ENCODE assay signal across 10 cellular contexts in genomic region chr2:197208029-197208428, GRCh38.
DNase-seq lines count a peak whose midpoint lies in the region; ATAC-seq, FAIRE-seq and TF ChIP-seq lines count a peak whose summit lies in the region.
"Had no signal": no experiment of that assay in that cellular context is flagged by ENCODE, and none has a peak within 500 bp of the region (broad histone marks: within the 10 kb centered on the region; RNA-seq: fewer than 3 reads in every experiment).

No MANE protein-coding gene starts in this region.

- ATAC-seq in CD4-positive, alpha-beta T cell (ENCODE audit: poor library complexity) = no peak
- no peak for ATAC-seq in naive thymus-derived CD4-positive, alpha-beta T cell
- no peak for ATAC-seq in psoas muscle
- ATAC-seq in HG02642 (IDR thresholded peaks at IDR 0.05; ENCODE audit: poor library complexity, unreplicated experiment) = no peak
- ATAC-seq in HG02973 (IDR thresholded peaks at IDR 0.05; ENCODE audit: unreplicated experiment) = no peak

- H3K27me3 ChIP-seq in CD4-positive, alpha-beta T cell (ENCODE audit: control insufficient read depth, insufficient read depth, low read length) = no peaks in the 10 kb centered on the region
- H3K27me3 ChIP-seq in naive thymus-derived CD4-positive, alpha-beta T cell (ENCODE audit: control insufficient read depth in 2 of 2, insufficient read depth in 2 of 2, low read length in 2 of 2) = no peaks in the 10 kb centered on the region
- no peaks in the 10 kb centered on the region for H3K27me3 ChIP-seq in psoas muscle (ENCODE audit: insufficient read depth in 3 of 3, low read length in 2 of 3)

- H3K27ac Mint-ChIP-seq in CD4-positive, alpha-beta T cell = peak overlapping the region; percentile 98
- peak overlapping the region; percentile 97 for H3K27ac Mint-ChIP-seq in activated naive CD4-positive, alpha-beta T cell treated with anti-CD3 and anti-CD28 coated beads, Interleukin-2, amount 50 U/mL, for 24 hours
- H3K27ac Mint-ChIP-seq in naive thymus-derived CD4-positive, alpha-beta T cell = peak overlapping the region; percentile 93 to 100 (median 98)

- no peak for DNase-seq in CD4-positive, alpha-beta T cell
- no peak for DNase-seq in GM12891 (ENCODE audit: insufficient read length, low spot score)
- peak in 1 of 9 donors; percentile 33 for DNase-seq in naive thymus-derived CD4-positive, alpha-beta T cell
- DNase-seq in psoas muscle = no peak
- DNase-seq in NCI-H1436 treated with DMSO at 0.1 percent for 48 hours (lab: John Stamatoyannopoulos, UW) = no peak
- DNase-seq: midbrain, NCI-H510A had no signal

- peak overlapping the region; percentile 20 for H3K4me3 ChIP-seq in naive thymus-derived CD4-positive, alpha-beta T cell (ENCODE audit: low read length)
- no peak overlapping the region for H3K4me3 ChIP-seq in psoas muscle

- peak; percentile 13 for FAIRE-seq in GM12891 (lab: Jason Lieb, UNC)

- H3K36me3 Mint-ChIP-seq in CD4-positive, alpha-beta T cell (ENCODE audit: low read depth) = peaks cover 36% of the 10 kb centered on the region
- peaks cover 6% of the 10 kb centered on the region for H3K36me3 Mint-ChIP-seq in activated naive CD4-positive, alpha-beta T cell treated with anti-CD3 and anti-CD28 coated beads, Interleukin-2, amount 50 U/mL, for 24 hours
- H3K36me3 Mint-ChIP-seq in naive thymus-derived CD4-positive, alpha-beta T cell = peaks cover 6 to 40% (median 15%) of the 10 kb centered on the region in 5 donors

- TF ChIP-seq POLR2A in GM12891 (IDR thresholded peaks at IDR 0.05; ENCODE audit: low read depth, low read length) = no peak

- H3K4me1 ChIP-seq in naive thymus-derived CD4-positive, alpha-beta T cell (ENCODE audit: control insufficient read depth in 2 of 2, insufficient read depth in 2 of 2, low read length in 2 of 2) = peaks cover 84 to 92% of the 10 kb centered on the region in 2 donors
- H3K4me1 ChIP-seq in psoas muscle = peaks cover 4% of the 10 kb centered on the region

- H3K9me3 Mint-ChIP-seq in CD4-positive, alpha-beta T cell = no peaks in the 10 kb centered on the region
- no peaks in the 10 kb centered on the region for H3K9me3 Mint-ChIP-seq in activated naive CD4-positive, alpha-beta T cell treated with anti-CD3 and anti-CD28 coated beads, Interleukin-2, amount 50 U/mL, for 24 hours
- H3K9me3 Mint-ChIP-seq in naive thymus-derived CD4-positive, alpha-beta T cell = peaks cover 0 to 3% (median 0%) of the 10 kb centered on the region in 11 donors

- peaks cover 0 to 11% (median 0%) of the 10 kb centered on the region in 3 experiments for H3K36me3 ChIP-seq in naive thymus-derived CD4-positive, alpha-beta T cell (ENCODE audit: control insufficient read depth in 2 of 3, insufficient read depth in 3 of 3, low read length in 3 of 3)
- no peaks in the 10 kb centered on the region for H3K36me3 ChIP-seq in psoas muscle (ENCODE audit: insufficient read depth in 1 of 2, low read depth in 1 of 2)

- WGBS in psoas muscle, 3 donors = 79 to 80% (median 79%) methylated on average over 5 of the region's 5 CpGs

- TF ChIP-seq CTCF in CD4-positive, alpha-beta T cell (IDR thresholded peaks at IDR 0.05) = no peak
- no peak for TF ChIP-seq CTCF in psoas muscle (IDR thresholded peaks at IDR 0.05)

- H3K27me3 Mint-ChIP-seq in CD4-positive, alpha-beta T cell = no peaks in the 10 kb centered on the region
- no peaks in the 10 kb centered on the region for H3K27me3 Mint-ChIP-seq in activated naive CD4-positive, alpha-beta T cell treated with anti-CD3 and anti-CD28 coated beads, Interleukin-2, amount 50 U/mL, for 24 hours
- no peaks in the 10 kb centered on the region for H3K27me3 Mint-ChIP-seq in naive thymus-derived CD4-positive, alpha-beta T cell

- H3K4me1 Mint-ChIP-seq in CD4-positive, alpha-beta T cell (ENCODE audit: low read depth) = peaks cover 95% of the 10 kb centered on the region
- H3K4me1 Mint-ChIP-seq in activated naive CD4-positive, alpha-beta T cell treated with anti-CD3 and anti-CD28 coated beads, Interleukin-2, amount 50 U/mL, for 24 hours = peaks cover 98% of the 10 kb centered on the region
- H3K4me1 Mint-ChIP-seq in naive thymus-derived CD4-positive, alpha-beta T cell = peaks cover 75 to 99% (median 94%) of the 10 kb centered on the region in 7 donors

- H3K9me3 ChIP-seq in CD4-positive, alpha-beta T cell (ENCODE audit: control insufficient read depth, low read length) = no peaks in the 10 kb centered on the region
- no peaks in the 10 kb centered on the region for H3K9me3 ChIP-seq in naive thymus-derived CD4-positive, alpha-beta T cell (ENCODE audit: control insufficient read depth in 2 of 3, low read length in 3 of 3)
- no peaks in the 10 kb centered on the region for H3K9me3 ChIP-seq in psoas muscle

- CTCF ChIA-PET in CD4-positive, alpha-beta T cell (lab: Charles Lee) = interaction anchor here (0.8 to 5.4 kb wide), 3 partner anchors 17 to 89 kb away, joined by 3 to 24 read pairs (median 4); no protein-coding TSS in a partner anchor
- CTCF ChIA-PET in naive thymus-derived CD4-positive, alpha-beta T cell (lab: Charles Lee) = interaction anchor here (0.7 to 2.6 kb wide), 6 partner anchors 10 to 103 kb away, joined by 3 to 14 read pairs (median 4); no protein-coding TSS in a partner anchor

- H3K4me3 Mint-ChIP-seq in CD4-positive, alpha-beta T cell = peak overlapping the region; percentile 75
- H3K4me3 Mint-ChIP-seq in activated naive CD4-positive, alpha-beta T cell treated with anti-CD3 and anti-CD28 coated beads, Interleukin-2, amount 50 U/mL, for 24 hours = peak overlapping the region; percentile 71
- peak overlapping the region; percentile 51 to 88 (median 77) for H3K4me3 Mint-ChIP-seq in naive thymus-derived CD4-positive, alpha-beta T cell

- intact Hi-C loops in CD4-positive, alpha-beta T cell (cut with DNase I, micrococcal nuclease) = no loop called here
- intact Hi-C loops in naive thymus-derived CD4-positive, alpha-beta T cell (cut with micrococcal nuclease) = loop anchor here in 1 of 2 donors (10.0 kb wide), 1 partner anchor 297 kb away; the partner anchor contains the start of gene HSPE1
- intact Hi-C loops in psoas muscle (cut with DNase I) = no loop called here

- POLR2A ChIA-PET in CD4-positive, alpha-beta T cell (lab: Charles Lee) = interaction anchor here (0.7 to 29.8 kb wide), 12 partner anchors 10 to 94 kb away, joined by 3 to 754 read pairs (median 10); partner anchors contain the start of gene ANKRD44
- POLR2A ChIA-PET in naive thymus-derived CD4-positive, alpha-beta T cell (lab: Charles Lee) = interaction anchor here (0.5 to 14.4 kb wide), 11 partner anchors 8 to 121 kb away, joined by 3 to 254 read pairs (median 8); partner anchors contain the start of gene ANKRD44

- peak overlapping the region; percentile 84 for H3K27ac ChIP-seq in CD4-positive, alpha-beta T cell (ENCODE audit: low read depth, low read length)
- peak overlapping the region; percentile 82 for H3K27ac ChIP-seq in naive thymus-derived CD4-positive, alpha-beta T cell (ENCODE audit: low read depth, low read length)
- H3K27ac ChIP-seq in psoas muscle = no peak overlapping the region

TF ChIP-seq in GM12891, 5 proteins besides CTCF, POLR2A, EP300 and RAD21:
- TF ChIP-seq POLR2AphosphoS5 (IDR thresholded peaks at IDR 0.05; ENCODE audit: low read depth, low read length) (no peak), TAF1 (IDR thresholded peaks at IDR 0.05; ENCODE audit: low read depth, low read length) (no peak), POU2F2 (IDR thresholded peaks at IDR 0.05; ENCODE audit: low read depth, low read length) (no peak), PAX5 (IDR thresholded peaks at IDR 0.05; ENCODE audit: insufficient read depth, low read length, severe bottlenecking) (no peak), SPI1 (IDR thresholded peaks at IDR 0.05; ENCODE audit: low read depth, low read length) (no peak)
